In genomic region chr10:10120671-10121070, GRCh38 we compare ENCODE assay signal across 22 cellular contexts.
DNase-seq lines count a peak whose midpoint lies in the region; TF ChIP-seq lines count a peak whose summit lies in the region.
"Had no signal": no experiment of that assay in that cellular context is flagged by ENCODE, and none has a peak within 500 bp of the region (broad histone marks: within the 10 kb centered on the region; RNA-seq: fewer than 3 reads in every experiment).

No MANE protein-coding gene starts in this region.

- H3K27ac ChIP-seq in OCI-LY7 (ENCODE audit: low read depth, low read length, poor library complexity, severe bottlenecking): no peak overlapping the region
- H3K27ac ChIP-seq: 22Rv1; A549; BLaER1 treated with 17β-estradiol and CSF1 and Interleukin-3, amounts not matched to agents 10 nM and 100 nM; C4-2B had no signal

- H3K4me1 Mint-ChIP-seq in brain: no peaks in the 10 kb centered on the region
- no peaks in the 10 kb centered on the region for H3K4me1 Mint-ChIP-seq in Caco-2 (ENCODE audit: low read depth, unreplicated experiment)
- H3K4me1 Mint-ChIP-seq: B cell had no signal

- no peak overlapping the region for H3K4me3 Mint-ChIP-seq in brain
- H3K4me3 Mint-ChIP-seq in Caco-2 (ENCODE audit: unreplicated experiment): no peak overlapping the region
- H3K4me3 Mint-ChIP-seq: B cell; CD4-positive, alpha-beta T cell; CD8-positive, alpha-beta T cell had no signal

- BruUV-seq in Caco-2 (replicated peaks; lab: Mats Ljungman, UMichigan) (no TSS peak), OCI-LY7 (replicated peaks; lab: Mats Ljungman, UMichigan) (no TSS peak)

- H3K27me3 ChIP-seq in Caco-2 (replicated peaks; ENCODE audit: control insufficient read depth, insufficient read depth, low read length): no peaks in the 10 kb centered on the region
- H3K27me3 ChIP-seq: BLaER1 treated with 17β-estradiol and CSF1 and Interleukin-3, amounts not matched to agents 10 nM and 100 nM had no signal

- H3K9me3 Mint-ChIP-seq in brain (peaks cover 6 to 52% (median 15%) of the 10 kb centered on the region in 5 experiments), Caco-2 (ENCODE audit: unreplicated experiment) (peaks cover 25% of the 10 kb centered on the region)
- H3K9me3 Mint-ChIP-seq: CD4-positive, alpha-beta T cell had no signal

- CTCF ChIA-PET in Caco-2 (lab: Charles Lee): no interaction called here
- CTCF ChIA-PET in OCI-LY7 (lab: Charles Lee; ENCODE audit: unreplicated experiment): no interaction called here

- H3K79me2 ChIP-seq in OCI-LY7 (ENCODE audit: insufficient read depth, low read depth, low read length): no peaks in the 10 kb centered on the region

- no peak overlapping the region for H3K4me3 ChIP-seq in retinal pigment epithelial cell (ENCODE audit: low read length)
- no peak overlapping the region for H3K4me3 ChIP-seq in Caco-2 (ENCODE audit: low read depth, low read length)
- H3K4me3 ChIP-seq in OCI-LY7 (ENCODE audit: low read depth, low read length, poor library complexity, severe bottlenecking): no peak overlapping the region
- H3K4me3 ChIP-seq: A549; BLaER1 treated with 17β-estradiol and CSF1 and Interleukin-3, amounts not matched to agents 10 nM and 100 nM; GM12878 had no signal

- H4K20me1 ChIP-seq in OCI-LY7 (ENCODE audit: insufficient read depth, low read length): no peaks in the 10 kb centered on the region
- H4K20me1 ChIP-seq: BLaER1 treated with 17β-estradiol and CSF1 and Interleukin-3, amounts not matched to agents 10 nM and 100 nM had no signal

- peak; percentile 67 for DNase-seq in NCI-H82 (lab: John Stamatoyannopoulos, UW)
- DNase-seq in NCI-H82 treated with DMSO at 0.1 percent for 48 hours (lab: John Stamatoyannopoulos, UW; ENCODE audit: unreplicated experiment): no peak
- DNase-seq in retinal pigment epithelial cell (ENCODE audit: low read depth): peak; percentile 87
- DNase-seq in Caco-2: no peak
- no peak for DNase-seq in OCI-LY7 (ENCODE audit: low spot score)
- DNase-seq: AML-193; CD4-positive, alpha-beta T cell; CD8-positive, alpha-beta T cell; DMS 273 treated with DMSO at 0.1 percent for 48 hours; DMS153; DMS53; DMS79; DND-41; EL; GDM1 had no signal

- no peaks in the 10 kb centered on the region for H3K36me3 Mint-ChIP-seq in brain
- H3K36me3 Mint-ChIP-seq in Caco-2 (ENCODE audit: insufficient read depth, unreplicated experiment): no peaks in the 10 kb centered on the region
- H3K36me3 Mint-ChIP-seq: CD8-positive, alpha-beta T cell had no signal

- H3K27ac Mint-ChIP-seq in brain (peak overlapping the region in 3 of 5 experiments; percentile 46 to 86 (median 70)), Caco-2 (ENCODE audit: unreplicated experiment) (no peak overlapping the region)
- H3K27ac Mint-ChIP-seq: B cell; CD4-positive, alpha-beta T cell; CD8-positive, alpha-beta T cell had no signal

- no peaks in the 10 kb centered on the region for H3K36me3 ChIP-seq in Caco-2 (ENCODE audit: control insufficient read depth, insufficient read depth, low read length)
- no peaks in the 10 kb centered on the region for H3K36me3 ChIP-seq in OCI-LY7 (ENCODE audit: insufficient read depth, low read length)
- H3K36me3 ChIP-seq: BLaER1 treated with 17β-estradiol and CSF1 and Interleukin-3, amounts not matched to agents 10 nM and 100 nM had no signal

- H3K4me1 ChIP-seq in Caco-2 (no peaks in the 10 kb centered on the region), OCI-LY7 (ENCODE audit: insufficient read depth, low read length, poor library complexity, severe bottlenecking) (no peaks in the 10 kb centered on the region)
- H3K4me1 ChIP-seq: A549; BLaER1 treated with 17β-estradiol and CSF1 and Interleukin-3, amounts not matched to agents 10 nM and 100 nM had no signal

- no peak overlapping the region for H3K4me2 ChIP-seq in OCI-LY7 (ENCODE audit: low read length)
- H3K4me2 ChIP-seq: A549; BLaER1 treated with 17β-estradiol and CSF1 and Interleukin-3, amounts not matched to agents 10 nM and 100 nM had no signal

- TF ChIP-seq CTCF in brain (conservative IDR thresholded peaks at IDR 0.05) (no peak), retinal pigment epithelial cell (conservative IDR thresholded peaks at IDR 0.05; ENCODE audit: low read depth, low read length) (no peak), Caco-2 (IDR thresholded peaks at IDR 0.05; ENCODE audit: insufficient read depth in 1 of 2, low read depth in 1 of 2, low read length in 1 of 2, severe bottlenecking in 1 of 2, unreplicated experiment in 1 of 2) (no peak), OCI-LY7 (conservative IDR thresholded peaks at IDR 0.05; ENCODE audit: low read length) (no peak)

- H3K9me3 ChIP-seq in Caco-2 (peaks cover 7% of the 10 kb centered on the region; the same call in 1 of the 2 replicates), OCI-LY7 (ENCODE audit: low read length) (peaks cover 14% of the 10 kb centered on the region; the same call in 1 of the 2 replicates)
- H3K9me3 ChIP-seq: A549 had no signal

- POLR2A ChIA-PET in Caco-2 (lab: Charles Lee) (no interaction called here), OCI-LY7 (lab: Charles Lee) (no interaction called here)

- intact Hi-C loops in Caco-2 (cut with micrococcal nuclease; ENCODE audit: unreplicated experiment): no loop called here
- intact Hi-C loops in OCI-LY7 (cut with micrococcal nuclease; ENCODE audit: unreplicated experiment): no loop called here

- no peaks in the 10 kb centered on the region for H3K9me2 ChIP-seq in OCI-LY7 (ENCODE audit: insufficient read depth, low read length)

- H2AFZ ChIP-seq in OCI-LY7 (ENCODE audit: low read length): no peak overlapping the region

- H3K27me3 Mint-ChIP-seq in brain: no peaks in the 10 kb centered on the region
- no peaks in the 10 kb centered on the region for H3K27me3 Mint-ChIP-seq in Caco-2 (ENCODE audit: insufficient read depth, unreplicated experiment)
- H3K27me3 Mint-ChIP-seq: B cell; CD4-positive, alpha-beta T cell had no signal

Comparison
In these comparisons a context has a peak if more than half of its experiments do, and no peak if none do; other contexts are left out.
1. DNase-seq: peak in NCI-H82 (single experiment) and retinal pigment epithelial cell (single experiment); none in NCI-H82 treated with DMSO at 0.1 percent for 48 hours (single experiment), Caco-2 (0 of 2) and OCI-LY7 (single experiment).